ENCODE assay signal across 2 cellular contexts in genomic region chr2:27509326-27509725, GRCh38.
TF ChIP-seq lines count a peak whose summit lies in the region.

No MANE protein-coding gene starts in this region.

TF ChIP-seq in IMR-90, 13 proteins besides CTCF, POLR2A, EP300 and RAD21:
- TF ChIP-seq CEBPB (IDR thresholded peaks at IDR 0.05; ENCODE audit: low read depth, low read length) (no peak), NFE2L2 (IDR thresholded peaks at IDR 0.05; ENCODE audit: low read depth, low read length) (peak; percentile 23; the same call in 1 of the 2 replicates)

TF ChIP-seq in K562, 482 proteins besides CTCF, POLR2A, EP300 and RAD21:
- TF ChIP-seq RB1 (IDR thresholded peaks at IDR 0.05; ENCODE audit: low read depth) (no peak), FOXA3 (CRISPR knock-in tag; conservative IDR thresholded peaks at IDR 0.05 in 1 of 2, IDR thresholded peaks at IDR 0.05 in 1 of 2) (no peak), MEF2D (tag; conservative IDR thresholded peaks at IDR 0.05; ENCODE audit: low read depth) (no peak), PKNOX1 (IDR thresholded peaks at IDR 0.05) (no peak), ZNF347 (CRISPR knock-in tag; IDR thresholded peaks at IDR 0.05; ENCODE audit: low read depth) (no peak), KLF10 (CRISPR knock-in tag; IDR thresholded peaks at IDR 0.05) (no peak), ZNF134 (CRISPR knock-in tag; conservative IDR thresholded peaks at IDR 0.05) (no peak), ZNF444 (CRISPR knock-in tag; IDR thresholded peaks at IDR 0.05) (no peak), ZC3H11A (IDR thresholded peaks at IDR 0.05; ENCODE audit: low read depth, low read length) (no peak), POLR3G (IDR thresholded peaks at IDR 0.05; ENCODE audit: extremely low read depth, insufficient read length, insufficient replicate concordance) (no peak), ZBTB49 (CRISPR knock-in tag; IDR thresholded peaks at IDR 0.05; ENCODE audit: borderline replicate concordance) (no peak), NKRF (IDR thresholded peaks at IDR 0.05; ENCODE audit: borderline replicate concordance) (no peak), NFE2 (IDR thresholded peaks at IDR 0.05; ENCODE audit: low read depth) (peak; percentile 58; the same call in 1 of the 2 replicates), MLX (CRISPR knock-in tag; conservative IDR thresholded peaks at IDR 0.05) (no peak), MAFG (tag; conservative IDR thresholded peaks at IDR 0.05) (0 out of 2 replicates have a peak, but pooled peaks have one; percentile 32), HSF4 (CRISPR knock-in tag; IDR thresholded peaks at IDR 0.05; ENCODE audit: borderline replicate concordance) (no peak), MBD1 (CRISPR knock-in tag; IDR thresholded peaks at IDR 0.05) (no peak), PRMT5 (CRISPR knock-in tag; IDR thresholded peaks at IDR 0.05) (no peak), FOXK1 (CRISPR knock-in tag; IDR thresholded peaks at IDR 0.05; ENCODE audit: borderline replicate concordance) (no peak), ZNF316 (IDR thresholded peaks at IDR 0.05) (peak; percentile 44), TCF15 (CRISPR knock-in tag; IDR thresholded peaks at IDR 0.05) (no peak), CREB3L1 (IDR thresholded peaks at IDR 0.05; ENCODE audit: borderline replicate concordance, low read depth) (no peak), NELFE (IDR thresholded peaks at IDR 0.05; ENCODE audit: insufficient read depth, insufficient read length) (no peak), KAT8 (IDR thresholded peaks at IDR 0.05; ENCODE audit: low read depth) (no peak), DPF2 (IDR thresholded peaks at IDR 0.05) (no peak), ZNF263 (CRISPR knock-in tag; IDR thresholded peaks at IDR 0.05; ENCODE audit: borderline replicate concordance) (no peak), ZHX1 (conservative IDR thresholded peaks at IDR 0.05; ENCODE audit: low read length) (no peak), HDAC6 (IDR thresholded peaks at IDR 0.05; ENCODE audit: low read depth, low read length) (no peak), ARID4B (CRISPR knock-in tag; IDR thresholded peaks at IDR 0.05) (no peak), NFIC (IDR thresholded peaks at IDR 0.05) (0 out of 2 replicates have a peak, but pooled peaks have one; percentile 15)
